In genomic region chr9:128887914-128888350, GRCh38 we compare ENCODE assay signal across 1 cellular context.
TF ChIP-seq lines count a peak whose summit lies in the region.

No MANE protein-coding gene starts in this region.

TF ChIP-seq in WTC11, 78 proteins besides CTCF, POLR2A, EP300 and RAD21 (continued from another document and continues in another):
- TF ChIP-seq PRDM15 (CRISPR knock-in tag; IDR thresholded peaks at IDR 0.05) (no peak), SP1 (CRISPR knock-in tag; conservative IDR thresholded peaks at IDR 0.05) (peak; percentile 82), JAZF1 (CRISPR knock-in tag; IDR thresholded peaks at IDR 0.05) (no peak), AR (CRISPR knock-in tag; IDR thresholded peaks at IDR 0.05) (no peak), ZSCAN18 (CRISPR knock-in tag; IDR thresholded peaks at IDR 0.05) (no peak), SMAD4 (CRISPR knock-in tag; IDR thresholded peaks at IDR 0.05) (0 out of 2 replicates have a peak, but pooled peaks have one; percentile 30), ZNF317 (CRISPR knock-in tag; IDR thresholded peaks at IDR 0.05; ENCODE audit: borderline replicate concordance, low read depth) (no peak), ZNF416 (CRISPR knock-in tag; IDR thresholded peaks at IDR 0.05) (no peak), ATF6 (CRISPR knock-in tag; IDR thresholded peaks at IDR 0.05) (no peak), ATF3 (CRISPR knock-in tag; conservative IDR thresholded peaks at IDR 0.05) (no peak), USF2 (CRISPR knock-in tag; IDR thresholded peaks at IDR 0.05) (no peak), RORB (CRISPR knock-in tag; IDR thresholded peaks at IDR 0.05) (no peak), FOXP4 (CRISPR knock-in tag; IDR thresholded peaks at IDR 0.05) (peak; percentile 96), ZNF263 (CRISPR knock-in tag; IDR thresholded peaks at IDR 0.05; ENCODE audit: low read depth) (no peak), ZNF532 (CRISPR knock-in tag; IDR thresholded peaks at IDR 0.05; ENCODE audit: borderline replicate concordance) (no peak), HMGXB4 (CRISPR knock-in tag; IDR thresholded peaks at IDR 0.05) (peak; percentile 62), ZBTB43 (CRISPR knock-in tag; IDR thresholded peaks at IDR 0.05) (0 out of 2 replicates have a peak, but pooled peaks have one; percentile 70), NFE2L1 (CRISPR knock-in tag; IDR thresholded peaks at IDR 0.05) (peak; percentile 59; the same call in 1 of the 2 replicates), E2F1 (CRISPR knock-in tag; IDR thresholded peaks at IDR 0.05) (no peak), IRF2 (CRISPR knock-in tag; IDR thresholded peaks at IDR 0.05; ENCODE audit: borderline replicate concordance, low read depth) (no peak), ZNF396 (CRISPR knock-in tag; IDR thresholded peaks at IDR 0.05; ENCODE audit: borderline replicate concordance) (no peak), E2F4 (CRISPR knock-in tag; IDR thresholded peaks at IDR 0.05; ENCODE audit: borderline replicate concordance, low read depth) (no peak), CREM (CRISPR knock-in tag; IDR thresholded peaks at IDR 0.05) (peak; percentile 55; the same call in 1 of the 2 replicates), SOX15 (CRISPR knock-in tag; IDR thresholded peaks at IDR 0.05) (no peak)
